1 cellular context compared by ENCODE assay signal in genomic region chr5:62720036-62720441, GRCh38.
A peak's percentile ranks its signal among the peaks of the same experiment; 100 is the strongest.
TF ChIP-seq lines count a peak whose summit lies in the region.

No MANE protein-coding gene starts in this region.

TF ChIP-seq in GM12878, 131 proteins besides CTCF, POLR2A, EP300 and RAD21 (continued from another document):
- TF ChIP-seq NR2C1 (IDR thresholded peaks at IDR 0.05) (peak; percentile 63), SREBF2 (IDR thresholded peaks at IDR 0.05; ENCODE audit: low read length) (no peak), NBN (IDR thresholded peaks at IDR 0.05) (peak; percentile 83), JUND (IDR thresholded peaks at IDR 0.05; ENCODE audit: low read depth, low read length) (no peak), RUNX3 (IDR thresholded peaks at IDR 0.05; ENCODE audit: low read length) (peak; percentile 81), ZBTB11 (CRISPR knock-in tag; IDR thresholded peaks at IDR 0.05) (no peak), PAX5 (IDR thresholded peaks at IDR 0.05; ENCODE audit: borderline replicate concordance, low read depth, low read length) (0 out of 2 replicates have a peak, but pooled peaks have one; percentile 44), TCF12 (IDR thresholded peaks at IDR 0.05; ENCODE audit: low read depth, low read length) (no peak), TCF3 (IDR thresholded peaks at IDR 0.05; ENCODE audit: borderline replicate concordance, insufficient read depth, low read depth, low read length) (no peak), NR2C2 (IDR thresholded peaks at IDR 0.05; ENCODE audit: borderline replicate concordance, control insufficient read depth, insufficient read length, low read depth) (no peak), SPI1 (IDR thresholded peaks at IDR 0.05; ENCODE audit: borderline replicate concordance, insufficient read depth, low read depth, low read length) (peak; percentile 26; the same call in 1 of the 2 replicates), ZNF274 (IDR thresholded peaks at IDR 0.05; ENCODE audit: insufficient read depth, insufficient read length) (no peak), POLR2AphosphoS5 (IDR thresholded peaks at IDR 0.05; ENCODE audit: low read length) (no peak), GATAD2B (conservative IDR thresholded peaks at IDR 0.05; ENCODE audit: low read depth) (0 out of 2 replicates have a peak, but pooled peaks have one; percentile 48), TBL1XR1 (IDR thresholded peaks at IDR 0.05; ENCODE audit: low read depth, low read length) (no peak), IKZF1 (conservative IDR thresholded peaks at IDR 0.05) (peak; percentile 86), LARP7 (IDR thresholded peaks at IDR 0.05) (no peak), BMI1 (IDR thresholded peaks at IDR 0.05; ENCODE audit: borderline replicate concordance) (peak; percentile 40; the same call in 1 of the 2 replicates), IRF4 (IDR thresholded peaks at IDR 0.05; ENCODE audit: low read depth, low read length) (0 out of 2 replicates have a peak, but pooled peaks have one; percentile 24), POU2F2 (IDR thresholded peaks at IDR 0.05; ENCODE audit: borderline replicate concordance, low read depth, low read length) (no peak), ZNF384 (IDR thresholded peaks at IDR 0.05; ENCODE audit: borderline replicate concordance, low read depth, low read length) (no peak), MLLT1 (IDR thresholded peaks at IDR 0.05) (peak; percentile 78), SIX5 (IDR thresholded peaks at IDR 0.05; ENCODE audit: low read depth, low read length, severe bottlenecking) (no peak), ZNF24 (IDR thresholded peaks at IDR 0.05) (no peak), RELB (IDR thresholded peaks at IDR 0.05; ENCODE audit: low read depth) (peak; percentile 66; the same call in 1 of the 2 replicates), PKNOX1 (IDR thresholded peaks at IDR 0.05) (peak; percentile 28; the same call in 1 of the 2 replicates), EGR1 (IDR thresholded peaks at IDR 0.05; ENCODE audit: borderline replicate concordance in 1 of 2, low read depth in 2 of 2, low read length in 2 of 2) (no peak), ZNF207 (IDR thresholded peaks at IDR 0.05; ENCODE audit: borderline replicate concordance) (no peak), ZNF622 (IDR thresholded peaks at IDR 0.05) (no peak), NKRF (conservative IDR thresholded peaks at IDR 0.05) (no peak), CHD2 (IDR thresholded peaks at IDR 0.05; ENCODE audit: borderline replicate concordance, low read depth, low read length) (peak; percentile 40; the same call in 1 of the 2 replicates), MEF2B (IDR thresholded peaks at IDR 0.05; ENCODE audit: partially characterized antibody, poor library complexity, severe bottlenecking) (peak; percentile 72), MYB (IDR thresholded peaks at IDR 0.05; ENCODE audit: borderline replicate concordance, low read depth, low read length) (no peak), ZBED1 (IDR thresholded peaks at IDR 0.05; ENCODE audit: borderline replicate concordance) (no peak), MXI1 (IDR thresholded peaks at IDR 0.05; ENCODE audit: low read depth, low read length) (peak; percentile 57; the same call in 1 of the 2 replicates), RELA (IDR thresholded peaks at IDR 0.05; ENCODE audit: borderline replicate concordance, partially characterized antibody) (no peak), NR2F1 (conservative IDR thresholded peaks at IDR 0.05) (peak; percentile 96)
- TF ChIP-seq, protein P1, sequence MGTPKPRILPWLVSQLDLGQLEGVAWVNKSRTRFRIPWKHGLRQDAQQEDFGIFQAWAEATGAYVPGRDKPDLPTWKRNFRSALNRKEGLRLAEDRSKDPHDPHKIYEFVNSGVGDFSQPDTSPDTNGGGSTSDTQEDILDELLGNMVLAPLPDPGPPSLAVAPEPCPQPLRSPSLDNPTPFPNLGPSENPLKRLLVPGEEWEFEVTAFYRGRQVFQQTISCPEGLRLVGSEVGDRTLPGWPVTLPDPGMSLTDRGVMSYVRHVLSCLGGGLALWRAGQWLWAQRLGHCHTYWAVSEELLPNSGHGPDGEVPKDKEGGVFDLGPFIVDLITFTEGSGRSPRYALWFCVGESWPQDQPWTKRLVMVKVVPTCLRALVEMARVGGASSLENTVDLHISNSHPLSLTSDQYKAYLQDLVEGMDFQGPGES (IDR thresholded peaks at IDR 0.05) = no peak
- TF ChIP-seq, protein P2, sequence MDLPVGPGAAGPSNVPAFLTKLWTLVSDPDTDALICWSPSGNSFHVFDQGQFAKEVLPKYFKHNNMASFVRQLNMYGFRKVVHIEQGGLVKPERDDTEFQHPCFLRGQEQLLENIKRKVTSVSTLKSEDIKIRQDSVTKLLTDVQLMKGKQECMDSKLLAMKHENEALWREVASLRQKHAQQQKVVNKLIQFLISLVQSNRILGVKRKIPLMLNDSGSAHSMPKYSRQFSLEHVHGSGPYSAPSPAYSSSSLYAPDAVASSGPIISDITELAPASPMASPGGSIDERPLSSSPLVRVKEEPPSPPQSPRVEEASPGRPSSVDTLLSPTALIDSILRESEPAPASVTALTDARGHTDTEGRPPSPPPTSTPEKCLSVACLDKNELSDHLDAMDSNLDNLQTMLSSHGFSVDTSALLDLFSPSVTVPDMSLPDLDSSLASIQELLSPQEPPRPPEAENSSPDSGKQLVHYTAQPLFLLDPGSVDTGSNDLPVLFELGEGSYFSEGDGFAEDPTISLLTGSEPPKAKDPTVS (IDR thresholded peaks at IDR 0.05; ENCODE audit: low read depth, low read length) = no peak
- TF ChIP-seq, protein P3, sequence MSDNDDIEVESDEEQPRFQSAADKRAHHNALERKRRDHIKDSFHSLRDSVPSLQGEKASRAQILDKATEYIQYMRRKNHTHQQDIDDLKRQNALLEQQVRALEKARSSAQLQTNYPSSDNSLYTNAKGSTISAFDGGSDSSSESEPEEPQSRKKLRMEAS (IDR thresholded peaks at IDR 0.05; ENCODE audit: low read depth, low read length) = peak; percentile 64; the same call in 1 of the 2 replicates
